In the genomic region with DNA sequence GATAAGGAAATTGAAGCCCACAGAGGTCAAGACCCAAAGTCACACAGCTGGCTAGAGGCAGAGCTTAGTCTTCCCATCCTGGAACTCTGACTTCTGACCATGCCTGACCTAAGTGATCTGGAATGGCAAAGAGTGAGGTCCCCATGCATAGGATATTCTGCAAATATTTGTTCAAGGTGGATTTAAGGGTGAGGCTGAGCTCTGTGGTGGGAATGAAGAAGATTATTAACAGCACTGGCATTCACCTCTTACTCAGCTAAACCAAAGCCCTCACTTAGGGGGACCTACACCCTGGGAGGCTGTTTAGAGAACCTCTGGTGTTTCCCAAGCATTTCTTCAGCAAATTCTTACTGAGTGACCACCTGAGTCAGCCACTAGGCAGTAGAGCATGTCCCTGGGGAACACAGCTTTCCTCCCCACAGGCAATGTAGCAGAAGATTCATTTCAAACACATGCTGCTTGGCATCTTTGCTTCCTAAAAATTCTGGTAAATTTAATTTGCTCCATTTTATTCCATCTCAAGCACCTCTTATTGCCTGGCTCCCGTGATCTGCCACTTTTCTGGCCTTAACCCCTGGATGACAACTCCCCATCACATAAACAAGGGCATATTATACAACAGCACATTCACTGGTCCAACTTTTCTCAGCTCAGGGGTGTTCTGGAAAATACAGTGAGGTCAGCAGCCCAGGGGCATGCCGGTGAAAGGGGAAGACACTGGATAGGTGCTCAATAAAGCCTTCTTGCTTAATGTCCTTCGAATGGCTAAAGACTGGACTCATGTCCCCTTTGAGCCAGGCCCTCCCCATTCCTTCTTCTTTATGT, we compare ENCODE assay signal across 11 cellular contexts.
DNase-seq lines count a peak whose midpoint lies in the region; ATAC-seq and TF ChIP-seq lines count a peak whose summit lies in the region.
"Had no signal": no experiment of that assay in that cellular context is flagged by ENCODE, and none has a peak within 500 bp of the region (broad histone marks: within the 10 kb centered on the region; RNA-seq: fewer than 3 reads in every experiment).

No MANE protein-coding gene starts in this region.

- no peaks in the 10 kb centered on the region for H3F3A ChIP-seq in MM.1S (ENCODE audit: insufficient read depth, low read length)

- H3K9me3 ChIP-seq in lung (ENCODE audit: control insufficient read depth in 2 of 2, insufficient read depth in 1 of 2, low read length in 1 of 2): no peaks in the 10 kb centered on the region
- H3K9me3 ChIP-seq in MM.1S (replicated peaks; ENCODE audit: insufficient read depth, low read length): no peaks in the 10 kb centered on the region
- no peaks in the 10 kb centered on the region for H3K9me3 ChIP-seq in tibial nerve

- H3K4me3 ChIP-seq in lung (no peak overlapping the region), MM.1S (ENCODE audit: low read length) (no peak overlapping the region), tibial nerve (no peak overlapping the region)

- TF ChIP-seq EP300 in tibial nerve (IDR thresholded peaks at IDR 0.05): no peak

- no peaks in the 10 kb centered on the region for H4K20me1 ChIP-seq in MM.1S (ENCODE audit: insufficient read depth, low read length)

- no peaks in the 10 kb centered on the region for H3K79me2 ChIP-seq in MM.1S (ENCODE audit: low read length)

- TF ChIP-seq CTCF in lung (IDR thresholded peaks at IDR 0.05; ENCODE audit: control extremely low read depth, extremely low read depth) (no peak), MM.1S (IDR thresholded peaks at IDR 0.05; ENCODE audit: low read length) (no peak), tibial nerve (IDR thresholded peaks at IDR 0.05) (no peak)

- H3K4me1 ChIP-seq in lung (ENCODE audit: control insufficient read depth in 2 of 2, insufficient read depth in 2 of 2, low read length in 2 of 2) (peaks cover 0 to 3% of the 10 kb centered on the region in 2 donors), MM.1S (ENCODE audit: low read length) (no peaks in the 10 kb centered on the region), tibial nerve (no peaks in the 10 kb centered on the region)

- no peaks in the 10 kb centered on the region for H3K36me3 ChIP-seq in lung (ENCODE audit: control insufficient read depth in 2 of 2, insufficient read depth in 2 of 2, low read length in 2 of 2)
- no peaks in the 10 kb centered on the region for H3K36me3 ChIP-seq in MM.1S (replicated peaks; ENCODE audit: insufficient read depth, low read length)
- H3K36me3 ChIP-seq in tibial nerve: no peaks in the 10 kb centered on the region

- DNase-seq in AG20443 (ENCODE audit: low spot score) (peak; percentile 83), NCI-H226 (peak; percentile 71), dermis blood vessel endothelial cell (peak; percentile 14), lung (ENCODE audit: low spot score) (peak; percentile 24), cerebellar nuclear complex (lab: John Stamatoyannopoulos, UW) (no peak), MM.1S (no peak), tibial nerve (ENCODE audit: low spot score in 2 of 2) (no peak), globus pallidus (ENCODE audit: low spot score) (no peak)
- DNase-seq: activated CD8-positive, alpha-beta memory T cell treated with anti-CD3 and anti-CD28 coated beads, Interleukin-2, amount 50 U/mL, for 48 hours; CD4-positive, CD25-positive, alpha-beta regulatory T cell had no signal

- H2AFZ ChIP-seq in MM.1S (ENCODE audit: low read length): no peak overlapping the region

- no peak for ATAC-seq in lung (ENCODE audit: insufficient read depth, low FRiP score)

- no peak overlapping the region for H3K27ac ChIP-seq in lung (ENCODE audit: low read depth in 1 of 2, low read length in 1 of 2)
- no peak overlapping the region for H3K27ac ChIP-seq in MM.1S (ENCODE audit: low read length)
- H3K27ac ChIP-seq in tibial nerve: no peak overlapping the region
- H3K27ac ChIP-seq: VCaP had no signal

- TF ChIP-seq POLR2A in tibial nerve (IDR thresholded peaks at IDR 0.05): no peak

- no peak overlapping the region for H3K4me2 ChIP-seq in MM.1S (ENCODE audit: low read depth, low read length)

- H3K9me2 ChIP-seq in MM.1S (replicated peaks; ENCODE audit: insufficient read depth, low read length): no peaks in the 10 kb centered on the region

- no peaks in the 10 kb centered on the region for H3K27me3 ChIP-seq in lung (ENCODE audit: control insufficient read depth, insufficient read depth)
- no peaks in the 10 kb centered on the region for H3K27me3 ChIP-seq in MM.1S (replicated peaks; ENCODE audit: insufficient read depth, low read length)
- H3K27me3 ChIP-seq in tibial nerve: no peaks in the 10 kb centered on the region

- 76 to 83% methylated on average over 3 of the region's 3 CpGs for WGBS in lung, 2 donors
- WGBS in tibial nerve, 2 donors: 71 to 79% methylated on average over 3 of the region's 3 CpGs

- no peak overlapping the region for H3K9ac ChIP-seq in MM.1S (ENCODE audit: low read length)

Comparison
In these comparisons a context has a peak if more than half of its experiments do, and no peak if none do; other contexts are left out.
1. DNase-seq: peak in AG20443 (single experiment), NCI-H226 (single experiment), dermis blood vessel endothelial cell (single experiment) and lung (single experiment); none in cerebellar nuclear complex (0 of 2), MM.1S (single experiment), tibial nerve (0 of 2) and globus pallidus (single experiment).